8 cellular contexts compared by ENCODE assay signal in genomic region chr3:56782900-56783299, GRCh38. TPM values are rescaled to one million over a fixed set of nuclear protein-coding genes. Genes with fewer than 3 reads are reported as not detected.
A peak's percentile ranks its signal among the peaks of the same experiment; 100 is the strongest.
DNase-seq lines count a peak whose midpoint lies in the region; ATAC-seq and TF ChIP-seq lines count a peak whose summit lies in the region.

No MANE protein-coding gene starts in this region.

- intact Hi-C loops in left ventricle myocardium inferior (cut with micrococcal nuclease): no loop called here
- intact Hi-C loops in cardiac septum (cut with DNase I): no loop called here
- intact Hi-C loops in MCF 10A (cut with micrococcal nuclease): no loop called here
- intact Hi-C loops in uterus (cut with DNase I; ENCODE audit: low total_unique reads): no loop called here

- no peak for TF ChIP-seq CTCF in left ventricle myocardium inferior (IDR thresholded peaks at IDR 0.05; ENCODE audit: borderline replicate concordance)
- no peak for TF ChIP-seq CTCF in MCF 10A (IDR thresholded peaks at IDR 0.05; ENCODE audit: unreplicated experiment)
- no peak for TF ChIP-seq CTCF in uterus (IDR thresholded peaks at IDR 0.05)

- H3K27me3 ChIP-seq in left ventricle myocardium inferior (ENCODE audit: low read depth) (no peaks in the 10 kb centered on the region), mucosa of rectum (ENCODE audit: control insufficient read depth in 2 of 2, insufficient read depth in 2 of 2, low read length in 2 of 2) (no peaks in the 10 kb centered on the region), uterus (no peaks in the 10 kb centered on the region)

- H3K36me3 Mint-ChIP-seq in MCF 10A (ENCODE audit: insufficient read depth, unreplicated experiment): no peaks in the 10 kb centered on the region

- H3K36me3 ChIP-seq in left ventricle myocardium inferior (no peaks in the 10 kb centered on the region), mucosa of rectum (ENCODE audit: control insufficient read depth in 2 of 2, insufficient read depth in 2 of 2, low read length in 2 of 2) (no peaks in the 10 kb centered on the region), uterus (no peaks in the 10 kb centered on the region)

- POLR2A ChIA-PET in MCF 10A (lab: Yijun Ruan, JAX): interaction anchor here (0.6 to 3.3 kb wide), 5 partner anchors 17 to 294 kb away, joined by 3 to 16 read pairs (median 3); partner anchors contain the start of gene ARHGEF3

- CTCF ChIA-PET in MCF 10A (lab: Yijun Ruan, JAX): interaction anchor here (1.5 to 5.7 kb wide), 3 partner anchors 17 to 80 kb away, joined by 3 to 63 read pairs (median 10); partner anchors contain the start of gene ARHGEF3

- no peaks in the 10 kb centered on the region for H3K27me3 Mint-ChIP-seq in MCF 10A (ENCODE audit: insufficient read depth, unreplicated experiment)

- DNase-seq in left ventricle myocardium inferior: no peak
- no peak for DNase-seq in cardiac septum (ENCODE audit: low spot score)
- no peak for DNase-seq in MCF 10A (ENCODE audit: unreplicated experiment)
- no peak for DNase-seq in uterus
- no peak for DNase-seq in OCI-M1 (lab: John Stamatoyannopoulos, UW)

- H3K9me3 ChIP-seq in left ventricle myocardium inferior (replicated peaks) (no peaks in the 10 kb centered on the region), mucosa of rectum (ENCODE audit: control insufficient read depth in 2 of 2, low read length in 2 of 2) (no peaks in the 10 kb centered on the region), uterus (no peaks in the 10 kb centered on the region)

- no TSS peak for BruUV-seq in MCF 10A (replicated peaks; lab: Mats Ljungman, UMichigan)

- H3K4me3 ChIP-seq in left ventricle myocardium inferior (no peak overlapping the region), mucosa of rectum (ENCODE audit: low read length in 2 of 2) (peak overlapping the region in 1 of 2 donors; percentile 0), uterus (no peak overlapping the region)

- H3K4me1 ChIP-seq in left ventricle myocardium inferior: peaks cover 87% of the 10 kb centered on the region
- peaks cover 14 to 25% of the 10 kb centered on the region in 2 donors for H3K4me1 ChIP-seq in mucosa of rectum (ENCODE audit: control insufficient read depth in 2 of 2, insufficient read depth in 2 of 2, low read length in 2 of 2)
- peaks cover 0 to 3% of the 10 kb centered on the region in 2 donors for H3K4me1 ChIP-seq in uterus

- no peak for TF ChIP-seq POLR2A in uterus (IDR thresholded peaks at IDR 0.05)

- H3K9ac ChIP-seq in mucosa of rectum (ENCODE audit: low read depth in 1 of 2, low read length in 2 of 2): no peak overlapping the region

- ATAC-seq in GM19351 (IDR thresholded peaks at IDR 0.05; ENCODE audit: unreplicated experiment): no peak
- ATAC-seq in GM19395 (IDR thresholded peaks at IDR 0.05; ENCODE audit: unreplicated experiment): no peak

- H3K4me1 Mint-ChIP-seq in MCF 10A (ENCODE audit: insufficient read depth, unreplicated experiment): peaks cover 30% of the 10 kb centered on the region

- no peaks in the 10 kb centered on the region for H3K9me3 Mint-ChIP-seq in MCF 10A (ENCODE audit: unreplicated experiment)

- peak overlapping the region; percentile 43 for H3K4me3 Mint-ChIP-seq in MCF 10A (ENCODE audit: unreplicated experiment)

- peak overlapping the region; percentile 92 for H3K27ac Mint-ChIP-seq in MCF 10A (ENCODE audit: low read depth, unreplicated experiment)

- peak overlapping the region; percentile 80 for H3K27ac ChIP-seq in left ventricle myocardium inferior (replicated peaks)
- peak overlapping the region; percentile 10 to 65 for H3K27ac ChIP-seq in mucosa of rectum (ENCODE audit: low read depth in 2 of 2, low read length in 2 of 2)
- H3K27ac ChIP-seq in uterus: peak overlapping the region; percentile 67 to 79

RNA-seq across cellular contexts. Expression of gene ARHGEF3, which starts 18.8 kb away (rescaled TPM):
- total RNA-seq in left ventricle myocardium inferior (16.5 TPM), cardiac septum (23.1 TPM), MCF 10A (2022) (10.6 and 13.1 TPM in 2 replicates), uterus (10 to 100 TPM; 15.9 to 79.4 (median 44.8) TPM)
